Comparison of ENCODE assay signal across 11 cellular contexts in the genomic region with DNA sequence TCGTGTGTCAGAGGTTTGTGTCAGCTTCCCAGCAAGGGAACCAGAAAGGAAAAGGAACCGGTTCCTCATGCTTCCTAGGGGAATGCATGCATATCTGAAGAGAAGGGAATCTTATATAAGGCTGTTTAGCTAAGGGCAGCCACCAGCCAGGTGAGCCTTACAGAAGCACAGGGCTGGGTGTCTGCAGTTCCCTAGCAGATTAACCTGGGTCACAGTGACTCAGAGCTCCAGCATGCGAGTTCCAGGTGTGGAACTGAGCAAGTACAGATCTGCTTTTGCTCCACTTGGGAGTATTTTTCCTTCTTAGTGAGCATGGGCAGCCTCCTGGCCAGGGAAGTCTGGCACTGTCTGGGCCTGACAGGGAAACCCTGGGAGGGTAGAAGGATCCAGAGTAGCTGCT. TPM values are rescaled to one million over a fixed set of nuclear protein-coding genes. Genes with fewer than 3 reads are reported as not detected.
DNase-seq lines count a peak whose midpoint lies in the region; ATAC-seq and TF ChIP-seq lines count a peak whose summit lies in the region.
"Had no signal": no experiment of that assay in that cellular context is flagged by ENCODE, and none has a peak within 500 bp of the region (broad histone marks: within the 10 kb centered on the region; RNA-seq: fewer than 3 reads in every experiment).

No MANE protein-coding gene starts in this region.

- no peak overlapping the region for H3K4me3 Mint-ChIP-seq in brain
- H3K4me3 Mint-ChIP-seq in activated naive CD8-positive, alpha-beta T cell treated with anti-CD3 and anti-CD28 coated beads, Interleukin-2, amount 50 U/mL, for 24 hours: no peak overlapping the region
- H3K4me3 Mint-ChIP-seq: activated T-cell treated with anti-CD3 and anti-CD28 coated beads, Interleukin-2, amount 50 U/mL, for 24 hours; CD4-positive, alpha-beta T cell had no signal

- peak overlapping the region; percentile 57 to 62 for H3K27ac ChIP-seq in left lung
- H3K27ac ChIP-seq in suprapubic skin: peak overlapping the region; percentile 86

- no peak for TF ChIP-seq EP300 in suprapubic skin (IDR thresholded peaks at IDR 0.05)

- TF ChIP-seq CTCF in brain (conservative IDR thresholded peaks at IDR 0.05) (no peak), left lung (IDR thresholded peaks at IDR 0.05) (no peak), suprapubic skin (IDR thresholded peaks at IDR 0.05) (no peak)

- peaks cover 2% of the 10 kb centered on the region for H3K27me3 Mint-ChIP-seq in brain
- H3K27me3 Mint-ChIP-seq in activated naive CD8-positive, alpha-beta T cell treated with anti-CD3 and anti-CD28 coated beads, Interleukin-2, amount 50 U/mL, for 24 hours: no peaks in the 10 kb centered on the region
- H3K27me3 Mint-ChIP-seq: activated T-cell treated with anti-CD3 and anti-CD28 coated beads, Interleukin-2, amount 50 U/mL, for 24 hours; CD4-positive, alpha-beta T cell had no signal

- H3K4me1 ChIP-seq in left lung: peaks cover 6 to 17% of the 10 kb centered on the region in 2 donors
- peaks cover 49% of the 10 kb centered on the region for H3K4me1 ChIP-seq in suprapubic skin

- no peaks in the 10 kb centered on the region for H3K27me3 ChIP-seq in left lung
- no peaks in the 10 kb centered on the region for H3K27me3 ChIP-seq in suprapubic skin

- H3K36me3 ChIP-seq in left lung (peaks cover 0 to 42% of the 10 kb centered on the region in 2 donors), suprapubic skin (peaks cover 25% of the 10 kb centered on the region)

- H3K36me3 Mint-ChIP-seq in brain: no peaks in the 10 kb centered on the region
- no peaks in the 10 kb centered on the region for H3K36me3 Mint-ChIP-seq in activated naive CD8-positive, alpha-beta T cell treated with anti-CD3 and anti-CD28 coated beads, Interleukin-2, amount 50 U/mL, for 24 hours (ENCODE audit: low read depth)

- no peak for TF ChIP-seq POLR2A in suprapubic skin (IDR thresholded peaks at IDR 0.05)

- peak; percentile 91 for DNase-seq in HPDE6-E6E7 (ENCODE audit: extremely low spot score)
- peak in 1 of 2 donors; percentile 38 for DNase-seq in left lung
- DNase-seq in suprapubic skin (ENCODE audit: low spot score in 2 of 2): no peak
- no peak for DNase-seq in activated naive CD8-positive, alpha-beta T cell treated with anti-CD3 and anti-CD28 coated beads, Interleukin-2, amount 50 U/mL, for 24 hours
- no peak for DNase-seq in pons (ENCODE audit: low spot score)
- DNase-seq: NCI-H1436 treated with DMSO at 0.1 percent for 48 hours had no signal

- intact Hi-C loops in left lung (cut with DNase I): no loop called here

- H3K4me3 ChIP-seq in left lung (no peak overlapping the region), suprapubic skin (no peak overlapping the region)

- H3K9me3 Mint-ChIP-seq in brain: no peaks in the 10 kb centered on the region
- H3K9me3 Mint-ChIP-seq in activated naive CD8-positive, alpha-beta T cell treated with anti-CD3 and anti-CD28 coated beads, Interleukin-2, amount 50 U/mL, for 24 hours: no peaks in the 10 kb centered on the region
- H3K9me3 Mint-ChIP-seq: activated T-cell treated with anti-CD3 and anti-CD28 coated beads, Interleukin-2, amount 50 U/mL, for 24 hours; CD4-positive, alpha-beta T cell had no signal

- H3K27ac Mint-ChIP-seq in brain: peak overlapping the region in 4 of 5 experiments; percentile 81 to 92 (median 89)
- H3K27ac Mint-ChIP-seq in activated naive CD8-positive, alpha-beta T cell treated with anti-CD3 and anti-CD28 coated beads, Interleukin-2, amount 50 U/mL, for 24 hours: no peak overlapping the region
- H3K27ac Mint-ChIP-seq: activated T-cell treated with anti-CD3 and anti-CD28 coated beads, Interleukin-2, amount 50 U/mL, for 24 hours; CD4-positive, alpha-beta T cell had no signal

- H3K9me3 ChIP-seq in left lung (no peaks in the 10 kb centered on the region), suprapubic skin (no peaks in the 10 kb centered on the region)

- ATAC-seq in left lung (peak; percentile 64), GM21528 (IDR thresholded peaks at IDR 0.05; ENCODE audit: low FRiP score, unreplicated experiment) (no peak)
- ATAC-seq in activated naive CD8-positive, alpha-beta T cell treated with anti-CD3 and anti-CD28 coated beads, Interleukin-2, amount 50 U/mL, for 24 hours: no peak

- peaks cover 40% of the 10 kb centered on the region for H3K4me1 Mint-ChIP-seq in brain
- no peaks in the 10 kb centered on the region for H3K4me1 Mint-ChIP-seq in activated naive CD8-positive, alpha-beta T cell treated with anti-CD3 and anti-CD28 coated beads, Interleukin-2, amount 50 U/mL, for 24 hours

- 50% methylated on average over 2 of the region's 3 CpGs for WGBS in suprapubic skin

RNA-seq across cellular contexts. Expression of a gene that starts 1.0 kb away (rescaled TPM):
- 1.6 TPM for polyA plus RNA-seq in brain (ENCODE audit: insufficient read depth, low read depth, low replicate concordance)
- total RNA-seq in left lung (1 to 10 TPM; 1.3 to 1.9 TPM), suprapubic skin (1 to 10 TPM in 2 of 4 donors, under 1 TPM in 1, not detected in 1; 0.45 to 2.5 (median 2.0) TPM)
- total RNA-seq: CD4-positive, alpha-beta T cell had no signal
- polyA plus RNA-seq: neural cell had no signal

RNA-seq across cellular contexts. Expression of a gene that starts 12.6 kb away (rescaled TPM):
- 1.4 TPM for polyA plus RNA-seq in brain (ENCODE audit: insufficient read depth, low read depth, low replicate concordance)
- 1 to 10 TPM; 1.1 to 1.2 TPM for total RNA-seq in left lung
- 1 to 10 TPM in 3 of 4 donors, under 1 TPM in 1; 0.80 to 6.2 (median 4.0) TPM for total RNA-seq in suprapubic skin
- total RNA-seq: CD4-positive, alpha-beta T cell had no signal
- polyA plus RNA-seq: neural cell had no signal

RNA-seq across cellular contexts. Expression of a gene that starts 17.9 kb away (rescaled TPM):
- polyA plus RNA-seq in brain (ENCODE audit: insufficient read depth, low read depth, low replicate concordance): not detected
- total RNA-seq in left lung (not detected), suprapubic skin (not detected)
- total RNA-seq: CD4-positive, alpha-beta T cell had no signal
- polyA plus RNA-seq: neural cell had no signal
